8 cellular contexts compared by ENCODE assay signal in the genomic region with DNA sequence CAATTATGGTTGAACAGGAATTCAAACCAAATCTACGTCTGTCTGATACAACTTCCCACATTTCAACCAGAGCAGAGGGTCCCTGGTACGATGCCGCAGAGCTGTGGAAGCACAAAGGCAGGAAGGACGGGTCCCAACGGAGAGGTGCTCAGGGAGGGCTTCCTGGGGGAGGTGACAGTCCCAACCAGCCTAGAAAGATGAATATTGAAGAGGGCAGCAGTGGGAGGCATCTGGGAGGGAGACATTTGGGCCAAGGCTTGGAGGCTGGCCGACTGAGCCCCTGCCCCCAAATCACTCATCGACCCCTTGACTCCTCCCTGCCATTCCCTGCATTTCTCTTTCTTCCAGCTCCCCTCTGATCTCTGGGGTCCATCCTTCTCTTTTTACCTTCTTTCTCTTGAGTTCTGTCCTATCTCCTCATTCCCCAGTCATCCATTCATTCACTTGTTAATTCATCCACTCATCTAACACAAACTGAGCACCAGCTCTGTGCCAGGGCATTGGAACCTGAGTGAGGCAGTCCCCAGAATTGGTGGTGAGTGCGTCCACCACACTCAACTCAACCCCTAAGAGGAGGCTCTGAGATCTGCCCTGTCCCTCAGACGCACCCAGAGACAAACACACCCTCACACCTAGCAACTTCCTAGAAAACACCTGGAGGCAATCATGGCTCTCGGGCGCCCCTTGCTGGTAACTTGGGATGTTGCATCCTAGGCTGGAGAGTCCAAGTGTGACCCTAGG. TPM values are rescaled to one million over a fixed set of nuclear protein-coding genes. Genes with fewer than 3 reads are reported as not detected.
A peak's percentile ranks its signal among the peaks of the same experiment; 100 is the strongest.
DNase-seq lines count a peak whose midpoint lies in the region; ATAC-seq, FAIRE-seq and TF ChIP-seq lines count a peak whose summit lies in the region.

No MANE protein-coding gene starts in this region.

- intact Hi-C loops in head of caudate nucleus (cut with DNase I): no loop called here
- intact Hi-C loops in posterior vena cava (cut with DNase I): loop anchor here (5.0 kb wide), 2 partner anchors 66 to 101 kb away; no protein-coding TSS in a partner anchor

- FAIRE-seq in urothelium cell line (lab: Jason Lieb, UNC): no peak

- peak; percentile 60 for TF ChIP-seq CTCF in LNCAP (IDR thresholded peaks at IDR 0.05)

- ATAC-seq in HG02870 (IDR thresholded peaks at IDR 0.05; ENCODE audit: unreplicated experiment): no peak

- peak; percentile 87 for DNase-seq in GM03348 (ENCODE audit: low spot score)
- peak; percentile 61 for DNase-seq in SK-N-DZ (ENCODE audit: low spot score)
- peak; percentile 82 for DNase-seq in activated naive CD4-positive, alpha-beta T cell treated with Interleukin-2 at 50 U/mL for 16 hours
- DNase-seq in head of caudate nucleus: peak; percentile 34 to 93 (median 82)
- DNase-seq in posterior vena cava (ENCODE audit: low spot score): peak; percentile 92
- peak; percentile 75 for DNase-seq in urothelium cell line (ENCODE audit: low spot score)

RNA-seq across cellular contexts. Expression of a gene that starts 13.2 kb away (rescaled TPM):
- polyA plus RNA-seq in SK-N-DZ (2014; cell fraction: cytosol; rRNA removed): not detected in 2 replicates
- not detected in 2 replicates for polyA plus RNA-seq in SK-N-DZ (2014; cell fraction: nucleus; rRNA removed)
- total RNA-seq in posterior vena cava: 1 to 10 TPM in 1 of 2 donors, not detected in 1; 2.5 TPM

RNA-seq across cellular contexts. Expression of a gene that starts 26.5 kb away (rescaled TPM):
- 5.1 and 6.8 TPM in 2 replicates for polyA plus RNA-seq in SK-N-DZ (2014; cell fraction: cytosol; rRNA removed)
- polyA plus RNA-seq in SK-N-DZ (2014; cell fraction: nucleus; rRNA removed): 9.6 and 12.8 TPM in 2 replicates
- 100 to 1,000 TPM; 682 to 919 TPM for total RNA-seq in posterior vena cava

RNA-seq across cellular contexts. Expression of a gene that starts 37.8 kb away (rescaled TPM):
- polyA plus RNA-seq in SK-N-DZ (2014; cell fraction: cytosol; rRNA removed): not detected in 2 replicates
- polyA plus RNA-seq in SK-N-DZ (2014; cell fraction: nucleus; rRNA removed): not detected in 2 replicates
- 1 to 10 TPM in 1 of 2 donors, not detected in 1; 7.6 TPM for total RNA-seq in posterior vena cava
